Comparison of ENCODE assay signal across 1 cellular context in the genomic region with DNA sequence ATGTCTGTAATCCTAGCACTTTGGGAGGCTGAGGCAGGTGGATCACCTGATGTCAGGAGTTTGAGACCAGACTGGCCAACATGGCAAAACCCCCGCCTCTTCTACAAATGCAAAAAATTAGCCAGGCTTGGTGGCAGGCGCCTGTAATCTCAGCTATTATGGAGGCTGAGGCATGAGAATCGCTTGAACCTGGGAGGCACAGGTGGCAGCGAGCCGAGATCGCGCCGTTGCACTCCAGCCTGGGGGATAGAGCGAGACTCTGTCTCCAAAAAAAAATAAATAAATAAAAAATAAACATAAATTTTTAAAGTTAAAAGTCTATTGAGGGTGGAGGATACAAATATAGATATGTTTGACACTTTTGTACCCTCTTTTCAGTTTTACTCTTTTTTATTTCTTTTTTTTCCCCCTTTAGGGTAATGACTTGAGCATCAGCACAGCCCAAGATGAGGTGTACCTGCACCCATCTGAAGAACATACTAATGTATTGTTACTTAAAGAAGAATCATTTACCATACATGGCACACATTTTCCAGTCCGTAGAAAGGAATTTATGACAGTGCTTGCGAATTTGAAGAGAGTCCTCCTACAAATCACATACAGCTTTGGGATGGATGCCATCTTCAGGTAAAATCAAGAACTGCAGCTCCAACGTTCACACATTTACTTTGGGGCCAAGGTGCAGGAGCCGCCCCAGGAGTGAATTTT.
TF ChIP-seq lines count a peak whose summit lies in the region.

No MANE protein-coding gene starts in this region.

TF ChIP-seq in SK-N-SH treated with all-trans-retinoic acid at 6 μM for 48 hours, 23 proteins besides CTCF, POLR2A, EP300 and RAD21 (continued from another document):
- TF ChIP-seq ESRRG (CRISPR knock-in tag; IDR thresholded peaks at IDR 0.05) (no peak), GLIS3 (CRISPR knock-in tag; IDR thresholded peaks at IDR 0.05) (no peak)
